ENCODE assay signal across 8 cellular contexts in the genomic region with DNA sequence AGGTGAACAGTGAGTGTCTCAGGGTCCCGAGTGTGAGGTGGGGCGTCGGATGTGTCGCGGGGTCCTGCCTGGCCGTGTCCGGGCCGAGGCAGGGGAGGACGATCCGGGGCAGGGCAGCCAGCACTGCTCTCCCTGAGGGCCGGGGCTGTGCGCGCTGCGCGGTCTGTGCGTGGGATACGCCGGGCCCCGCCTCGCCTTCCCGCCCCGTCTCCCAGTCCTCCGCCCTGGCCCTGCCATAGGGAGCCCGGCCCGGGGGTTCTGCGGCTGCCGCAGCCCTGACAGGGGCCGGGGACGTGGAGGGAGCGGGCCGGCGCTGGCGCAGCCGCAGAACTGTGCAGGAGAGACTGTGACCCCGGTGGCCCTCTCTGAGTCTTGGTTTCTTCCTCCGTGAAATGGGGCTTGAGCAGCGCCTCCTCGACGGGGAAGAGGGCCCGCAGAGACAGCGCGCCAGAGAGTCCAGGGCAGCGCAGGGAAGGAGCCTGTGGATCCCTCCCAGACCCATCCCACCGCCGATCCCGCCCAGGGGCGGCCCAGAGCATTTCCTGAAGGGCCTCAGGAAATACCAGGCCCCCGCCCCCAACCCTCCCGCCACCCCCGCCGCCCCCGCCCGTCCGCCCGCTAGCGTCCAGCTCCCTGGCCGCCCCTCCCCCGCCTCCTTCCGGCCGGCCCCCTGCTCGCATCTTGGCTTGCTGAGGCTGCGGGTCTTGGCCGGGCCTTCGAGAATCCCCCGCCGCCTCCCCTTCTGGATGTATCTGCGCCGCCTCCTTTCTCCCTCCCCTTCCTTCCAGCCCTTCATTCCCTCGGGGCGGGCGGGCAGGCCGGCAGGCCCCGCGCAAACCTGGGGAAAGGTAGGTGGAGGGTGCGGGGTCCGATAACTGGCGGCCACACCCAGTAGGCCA. TPM values are rescaled to one million over a fixed set of nuclear protein-coding genes. Genes with fewer than 3 reads are reported as not detected.
DNase-seq lines count a peak whose midpoint lies in the region; ATAC-seq, FAIRE-seq and TF ChIP-seq lines count a peak whose summit lies in the region.
"Not testable (repeated sequence)": the region's sequence is repeated elsewhere in the genome, so short reads cannot be mapped to it uniquely, and the experiment has no call there.

No MANE protein-coding gene starts in this region.

- not testable (repeated sequence) for H3K27ac Mint-ChIP-seq in activated B cell treated with CpG ODN at 0.5 μM for 24 hours; activated naive CD8-positive, alpha-beta T cell treated with anti-CD3 and anti-CD28 coated beads, Interleukin-2, amount 10 ng/mL, durations not matched to agents 7 days and 5 days; natural killer cell; stimulated activated naive B cell treated with anti-CD40 and anti-IgM and Interleukin-4, amounts not matched to agents 10 μg/mL and 1 μg/mL and 100 μg/mL, for 72 hours

- ATAC-seq in A549, result peak; percentile 70 to 88
- peak; percentile 81 for ATAC-seq in IMR-90 (ENCODE audit: low read depth)
- peak; percentile 56 for ATAC-seq in activated B cell treated with CpG ODN at 0.5 μM for 24 hours (ENCODE audit: low read depth)
- ATAC-seq in activated naive CD8-positive, alpha-beta T cell treated with anti-CD3 and anti-CD28 coated beads, Interleukin-2, amount 10 ng/mL, durations not matched to agents 7 days and 5 days (ENCODE audit: low read depth), result peak; percentile 30
- ATAC-seq in Right ventricle myocardium superior (ENCODE audit: poor library complexity), result peak; percentile 92
- ATAC-seq in HepG2, result peak; percentile 85
- peak; percentile 32 to 64 (median 49) for ATAC-seq in natural killer cell
- peak; percentile 47 to 52 for ATAC-seq in stimulated activated naive B cell treated with anti-CD40 and anti-IgM and Interleukin-4, amounts not matched to agents 10 μg/mL and 1 μg/mL and 100 μg/mL, for 72 hours (replicated peaks)

- not testable (repeated sequence) for H3K4me1 ChIP-seq in A549; IMR-90 (ENCODE audit: control insufficient read depth, insufficient read depth, low read length); HepG2 (ENCODE audit: insufficient read depth, low read length)

- H3K4me3 Mint-ChIP-seq in activated B cell treated with CpG ODN at 0.5 μM for 24 hours; activated naive CD8-positive, alpha-beta T cell treated with anti-CD3 and anti-CD28 coated beads, Interleukin-2, amount 10 ng/mL, durations not matched to agents 7 days and 5 days; natural killer cell; stimulated activated naive B cell treated with anti-CD40 and anti-IgM and Interleukin-4, amounts not matched to agents 10 μg/mL and 1 μg/mL and 100 μg/mL, for 72 hours: not testable (repeated sequence)

- not testable (repeated sequence) for H3K4me3 ChIP-seq in A549; IMR-90 (ENCODE audit: insufficient read depth, low read depth, low read length); HepG2 (replicated peaks in 1 of 3; ENCODE audit: insufficient read depth in 1 of 3, low read depth in 2 of 3, low read length in 3 of 3)

- not testable (repeated sequence) for H3K79me2 ChIP-seq in HepG2 (ENCODE audit: insufficient read depth, low read length)

- H4K8ac ChIP-seq in IMR-90 (ENCODE audit: low read depth in 2 of 2, low read length in 2 of 2), result not testable (repeated sequence)

- FAIRE-seq in A549 (lab: Jason Lieb, UNC); HepG2 (lab: Jason Lieb, UNC): not testable (repeated sequence)

- CTCF ChIA-PET in A549 (lab: Yijun Ruan, JAX); IMR-90 (lab: Yijun Ruan, JAX); activated B cell treated with CpG ODN at 0.5 μM for 24 hours (lab: Charles Lee); HepG2 (lab: Yijun Ruan, JAX; ENCODE audit: low intra/inter-chr PET ratio, low total read pairs): not testable (repeated sequence)

- H2BK120ac ChIP-seq in IMR-90 (ENCODE audit: low read depth, low read length), result not testable (repeated sequence)

- H4K5ac ChIP-seq in IMR-90 (ENCODE audit: low read depth, low read length), result not testable (repeated sequence)

- H2AK5ac ChIP-seq in IMR-90 (ENCODE audit: low read depth, low read length), result not testable (repeated sequence)

- not testable (repeated sequence) for H3K23ac ChIP-seq in IMR-90 (ENCODE audit: low read depth, low read length)

- not testable (repeated sequence) for H2BK20ac ChIP-seq in IMR-90 (ENCODE audit: low read depth, low read length)

- H4K20me1 ChIP-seq in IMR-90 (ENCODE audit: insufficient read depth, low read length); HepG2 (ENCODE audit: insufficient read depth, low read length): not testable (repeated sequence)

- WGBS in A549 (ENCODE audit: missing lambda C conversion rate), result no CpG with 5 or more reads among the region's 77 CpGs
- no CpG with 5 or more reads among the region's 77 CpGs for WGBS in IMR-90 (ENCODE audit: extremely low coverage in 2 of 2, insufficient read length in 1 of 2), 2 experiments
- WGBS in HepG2 (ENCODE audit: low lambda C conversion rate), result no CpG with 5 or more reads among the region's 77 CpGs

- not testable (repeated sequence) for H2AFZ ChIP-seq in IMR-90 (replicated peaks; ENCODE audit: low read length, poor library complexity); HepG2 (ENCODE audit: low read length)

- not testable (repeated sequence) for H3K36me3 ChIP-seq in IMR-90 (ENCODE audit: control insufficient read depth, insufficient read depth, low read length); HepG2 (replicated peaks in 1 of 2; ENCODE audit: control insufficient read depth in 1 of 2, insufficient read depth in 2 of 2, low read length in 2 of 2)

- not testable (repeated sequence) for H3K4ac ChIP-seq in IMR-90 (ENCODE audit: low read depth, low read length)

- not testable (repeated sequence) for H3K27ac ChIP-seq in A549; IMR-90 (ENCODE audit: insufficient read depth, low read length); HepG2 (ENCODE audit: extremely low read length, insufficient read depth, low read length)

- H3K9me3 ChIP-seq in A549; IMR-90 (ENCODE audit: control insufficient read depth, insufficient read depth, low read length); HepG2 (ENCODE audit: low read length): not testable (repeated sequence)

- not testable (repeated sequence) for H4K91ac ChIP-seq in IMR-90 (ENCODE audit: insufficient read depth, low read depth, low read length)

- H3K56ac ChIP-seq in IMR-90 (ENCODE audit: extremely low read depth, insufficient read depth, low read length), result not testable (repeated sequence)

- not testable (repeated sequence) for DNase-seq in A549 (ENCODE audit: low read depth in 1 of 2, low spot score in 1 of 2); IMR-90; activated B cell treated with CpG ODN at 0.5 μM for 24 hours; activated naive CD8-positive, alpha-beta T cell treated with anti-CD3 and anti-CD28 coated beads, Interleukin-2, amount 10 ng/mL, durations not matched to agents 7 days and 5 days; Right ventricle myocardium superior; HepG2 (ENCODE audit: low spot score); natural killer cell; stimulated activated naive B cell treated with anti-CD40 and anti-IgM and Interleukin-4, amounts not matched to agents 10 μg/mL and 1 μg/mL and 100 μg/mL, for 72 hours

- not testable (repeated sequence) for H3K14ac ChIP-seq in IMR-90 (replicated peaks; ENCODE audit: low read depth, low read length)

- not testable (repeated sequence) for H3K18ac ChIP-seq in IMR-90 (ENCODE audit: low read depth, low read length)

- not testable (repeated sequence) for H2BK15ac ChIP-seq in IMR-90 (ENCODE audit: low read depth, low read length)

- not testable (repeated sequence) for TF ChIP-seq RAD21 in A549 (conservative IDR thresholded peaks at IDR 0.05 in 1 of 2, IDR thresholded peaks at IDR 0.05 in 1 of 2); IMR-90 (IDR thresholded peaks at IDR 0.05; ENCODE audit: low read length); HepG2 (CRISPR knock-in tag; IDR thresholded peaks at IDR 0.05)

- in situ Hi-C loops in IMR-90 (cut with MboI; ENCODE audit: low sequenced_read_pairs); HepG2 (cut with HindIII; ENCODE audit: extremely low pct_ligation_motif_present, low pct_unique_long_range_greater_than_20kb): not testable (repeated sequence)

- not testable (repeated sequence) for H3K9ac ChIP-seq in IMR-90 (ENCODE audit: low read depth, low read length); HepG2 (ENCODE audit: insufficient read depth, low read depth, low read length)

- POLR2A ChIA-PET in A549 (lab: Yijun Ruan, JAX); IMR-90 (lab: Charles Lee; ENCODE audit: unreplicated experiment); activated B cell treated with CpG ODN at 0.5 μM for 24 hours (lab: Charles Lee); activated naive CD8-positive, alpha-beta T cell treated with anti-CD3 and anti-CD28 coated beads, Interleukin-2, amount 10 ng/mL, durations not matched to agents 7 days and 5 days (lab: Charles Lee); HepG2 (lab: Yijun Ruan, JAX): not testable (repeated sequence)

- H2BK5ac ChIP-seq in IMR-90 (ENCODE audit: low read depth, low read length, poor library complexity, severe bottlenecking), result not testable (repeated sequence)

- not testable (repeated sequence) for H3K9me3 Mint-ChIP-seq in activated B cell treated with CpG ODN at 0.5 μM for 24 hours; activated naive CD8-positive, alpha-beta T cell treated with anti-CD3 and anti-CD28 coated beads, Interleukin-2, amount 10 ng/mL, durations not matched to agents 7 days and 5 days; natural killer cell; stimulated activated naive B cell treated with anti-CD40 and anti-IgM and Interleukin-4, amounts not matched to agents 10 μg/mL and 1 μg/mL and 100 μg/mL, for 72 hours

- H3K4me1 Mint-ChIP-seq in activated B cell treated with CpG ODN at 0.5 μM for 24 hours; activated naive CD8-positive, alpha-beta T cell treated with anti-CD3 and anti-CD28 coated beads, Interleukin-2, amount 10 ng/mL, durations not matched to agents 7 days and 5 days; natural killer cell; stimulated activated naive B cell treated with anti-CD40 and anti-IgM and Interleukin-4, amounts not matched to agents 10 μg/mL and 1 μg/mL and 100 μg/mL, for 72 hours: not testable (repeated sequence)

- not testable (repeated sequence) for H3K27me3 ChIP-seq in IMR-90 (ENCODE audit: control insufficient read depth, insufficient read depth, low read length); HepG2 (ENCODE audit: control insufficient read depth in 1 of 2, insufficient read depth in 2 of 2, low read length in 2 of 2)

- not testable (repeated sequence) for TF ChIP-seq POLR2A in A549 (IDR thresholded peaks at IDR 0.05; ENCODE audit: low read length); IMR-90 (IDR thresholded peaks at IDR 0.05; ENCODE audit: low read depth, low read length); HepG2 (IDR thresholded peaks at IDR 0.05; ENCODE audit: insufficient read depth in 1 of 2, low read depth in 2 of 2, low read length in 2 of 2)

- TF ChIP-seq CTCF in A549 (IDR thresholded peaks at IDR 0.05); IMR-90 (conservative IDR thresholded peaks at IDR 0.05; ENCODE audit: low read depth, low read length); activated B cell treated with CpG ODN at 0.5 μM for 24 hours (IDR thresholded peaks at IDR 0.05); HepG2 (CRISPR knock-in tag; IDR thresholded peaks at IDR 0.05); natural killer cell (IDR thresholded peaks at IDR 0.05): not testable (repeated sequence)

- TF ChIP-seq EP300 in A549 (IDR thresholded peaks at IDR 0.05); HepG2 (IDR thresholded peaks at IDR 0.05; ENCODE audit: low read depth in 2 of 2, low read length in 2 of 2); HepG2 (CRISPR knock-in tag; IDR thresholded peaks at IDR 0.05; ENCODE audit: borderline replicate concordance): not testable (repeated sequence)

- H3K79me1 ChIP-seq in IMR-90 (ENCODE audit: low read depth in 1 of 2, low read length in 2 of 2), result not testable (repeated sequence)

- intact Hi-C loops in IMR-90 (cut with micrococcal nuclease); activated B cell treated with CpG ODN at 0.5 μM for 24 hours (cut with micrococcal nuclease); Right ventricle myocardium superior (cut with DNase I); HepG2 (cut with micrococcal nuclease; ENCODE audit: unreplicated experiment); natural killer cell (cut with micrococcal nuclease): not testable (repeated sequence)

- H3K4me2 ChIP-seq in A549; IMR-90 (ENCODE audit: low read depth, low read length); HepG2 (ENCODE audit: low read depth, low read length): not testable (repeated sequence)

- H2AK9ac ChIP-seq in IMR-90 (replicated peaks; ENCODE audit: low read depth, low read length, poor library complexity), result not testable (repeated sequence)

- H3K36me3 Mint-ChIP-seq in activated B cell treated with CpG ODN at 0.5 μM for 24 hours (ENCODE audit: low read depth); activated naive CD8-positive, alpha-beta T cell treated with anti-CD3 and anti-CD28 coated beads, Interleukin-2, amount 10 ng/mL, durations not matched to agents 7 days and 5 days; natural killer cell; stimulated activated naive B cell treated with anti-CD40 and anti-IgM and Interleukin-4, amounts not matched to agents 10 μg/mL and 1 μg/mL and 100 μg/mL, for 72 hours: not testable (repeated sequence)

- H3K9me1 ChIP-seq in IMR-90 (ENCODE audit: insufficient read depth, low read length), result not testable (repeated sequence)

- BruUV-seq in IMR-90 (replicated peaks; lab: Mats Ljungman, UMichigan); HepG2 (replicated peaks; lab: Mats Ljungman, UMichigan): not testable (repeated sequence)

- dilution Hi-C loops in IMR-90 (cut with HindIII; ENCODE audit: low sequenced_read_pairs, unreplicated experiment), result not testable (repeated sequence)

- H3K27me3 Mint-ChIP-seq in activated B cell treated with CpG ODN at 0.5 μM for 24 hours; activated naive CD8-positive, alpha-beta T cell treated with anti-CD3 and anti-CD28 coated beads, Interleukin-2, amount 10 ng/mL, durations not matched to agents 7 days and 5 days; natural killer cell (ENCODE audit: low read depth in 2 of 2); stimulated activated naive B cell treated with anti-CD40 and anti-IgM and Interleukin-4, amounts not matched to agents 10 μg/mL and 1 μg/mL and 100 μg/mL, for 72 hours: not testable (repeated sequence)

RNA-seq across cellular contexts. Expression of a gene that starts 22.0 kb away (rescaled TPM):
- polyA plus RNA-seq in A549 (2011; rRNA removed) (32.7 and 33.8 TPM in 2 replicates), A549 (2017; fragmentation: RNase III; extraction: RNeasy Plus Mini Kit Qiagen cat#74134 plus additional on column Dnase treatment) (30.5 to 33.0 TPM (median 32.1 TPM) in 3 replicates), IMR-90 (2012; rRNA removed) (25.3 and 28.0 TPM in 2 replicates), HepG2 (2011; rRNA removed) (17.8 and 19.2 TPM in 2 replicates)
- polyA plus RNA-seq in A549 (2012; cell fraction: cytosol; rRNA removed), result 35.3 and 39.9 TPM in 2 replicates
- 77.1 and 85.8 TPM in 2 replicates for polyA plus RNA-seq in A549 (2012; cell fraction: nucleus; rRNA removed)
- polyA minus RNA-seq in A549 (2011; rRNA and poly(A)+ RNA removed), result 49.3 and 49.5 TPM in 2 replicates
- total RNA-seq in IMR-90 (2012; rRNA removed) (14.9 and 19.4 TPM in 2 replicates), activated B cell treated with CpG ODN at 0.5 μM for 24 hours (11.6 and 16.6 TPM in 2 replicates), Right ventricle myocardium superior (91.0 TPM), HepG2 (2016; rRNA removed; fragmentation: Illumina TruSeq; extraction: Trizol) (7.8 and 9.3 TPM in 2 replicates), natural killer cell (10 to 100 TPM in 1 of 3 donors, 1 to 10 TPM in 2; 2.0 to 13.8 (median 4.9) TPM)
- polyA plus RNA-seq in IMR-90 (2012; cell fraction: cytosol; rRNA removed), result 23.7 and 47.8 TPM in 2 replicates
- polyA plus RNA-seq in IMR-90 (2012; cell fraction: nucleus; rRNA removed; ENCODE audit: low replicate concordance), result 84.7 and 99.7 TPM in 2 replicates
- total RNA-seq in activated naive CD8-positive, alpha-beta T cell treated with anti-CD3 and anti-CD28 coated beads, Interleukin-2, amount 10 ng/mL, durations not matched to agents 7 days and 5 days, result 1 to 10 TPM; 7.1 to 7.5 TPM
- 7.1 and 8.4 TPM in 2 replicates for total RNA-seq in HepG2 (2016; cell fraction: cytosol; rRNA removed; fragmentation: Illumina TruSeq; extraction: Trizol; ENCODE audit: low read depth)
- 6.5 and 7.5 TPM in 2 replicates for total RNA-seq in HepG2 (2016; cell fraction: insoluble cytoplasmic fraction; rRNA removed; fragmentation: Illumina TruSeq; extraction: Trizol)
- 7.8 and 13.2 TPM in 2 replicates for total RNA-seq in HepG2 (2016; cell fraction: membrane; rRNA removed; fragmentation: Illumina TruSeq; extraction: Trizol)
- 12.8 and 15.5 TPM in 2 replicates for total RNA-seq in HepG2 (2016; cell fraction: nucleus; rRNA removed; fragmentation: Illumina TruSeq; extraction: Trizol)
- 15.5 and 16.2 TPM in 2 replicates for polyA plus RNA-seq in HepG2 (2011; cell fraction: cytosol; rRNA removed)
- 41.0 and 65.6 TPM in 2 replicates for polyA plus RNA-seq in HepG2 (2011; cell fraction: nucleus; rRNA removed)
- polyA plus RNA-seq in HepG2 (2012), result 17.0 and 18.3 TPM in 2 replicates
- polyA plus RNA-seq in HepG2 (2016; cell fraction: cytosol; fragmentation: Illumina TruSeq; extraction: Trizol; ENCODE audit: low read depth), result 2.5 and 3.6 TPM in 2 replicates
- polyA plus RNA-seq in HepG2 (2016; cell fraction: insoluble cytoplasmic fraction; fragmentation: Illumina TruSeq; extraction: Trizol; ENCODE audit: low read depth), result 9.1 and 11.8 TPM in 2 replicates
- 4.7 and 5.3 TPM in 2 replicates for polyA plus RNA-seq in HepG2 (2016; cell fraction: membrane; fragmentation: Illumina TruSeq; extraction: Trizol; ENCODE audit: low read depth)
- polyA plus RNA-seq in HepG2 (2016; cell fraction: nucleus; fragmentation: Illumina TruSeq; extraction: Trizol; ENCODE audit: insufficient read depth, low read depth), result 21.2 and 21.7 TPM in 2 replicates
- 33.4 and 37.5 TPM in 2 replicates for polyA minus RNA-seq in HepG2 (2011; rRNA and poly(A)+ RNA removed; ENCODE audit: low replicate concordance)
- 13.2 and 14.8 TPM in 2 replicates for polyA minus RNA-seq in HepG2 (2011; cell fraction: cytosol; rRNA and poly(A)+ RNA removed)
- polyA minus RNA-seq in HepG2 (2011; cell fraction: nucleus; rRNA and poly(A)+ RNA removed), result 30.2 and 31.4 TPM in 2 replicates

Comparison
In these comparisons a context has a peak if more than half of its experiments do, and no peak if none do; other contexts are left out.
1. ATAC-seq: peak in every context shown above with its lines; median percentile 92 in Right ventricle myocardium superior; 85 in HepG2; 81 in IMR-90; 79 in A549; 56 in activated B cell treated with CpG ODN at 0.5 μM for 24 hours; 50 in stimulated activated naive B cell treated with anti-CD40 and anti-IgM and Interleukin-4, amounts not matched to agents 10 μg/mL and 1 μg/mL and 100 μg/mL, for 72 hours; 49 in natural killer cell; 30 in activated naive CD8-positive, alpha-beta T cell treated with anti-CD3 and anti-CD28 coated beads, Interleukin-2, amount 10 ng/mL, durations not matched to agents 7 days and 5 days.